Comparison of ENCODE assay signal across 14 cellular contexts in the genomic region with DNA sequence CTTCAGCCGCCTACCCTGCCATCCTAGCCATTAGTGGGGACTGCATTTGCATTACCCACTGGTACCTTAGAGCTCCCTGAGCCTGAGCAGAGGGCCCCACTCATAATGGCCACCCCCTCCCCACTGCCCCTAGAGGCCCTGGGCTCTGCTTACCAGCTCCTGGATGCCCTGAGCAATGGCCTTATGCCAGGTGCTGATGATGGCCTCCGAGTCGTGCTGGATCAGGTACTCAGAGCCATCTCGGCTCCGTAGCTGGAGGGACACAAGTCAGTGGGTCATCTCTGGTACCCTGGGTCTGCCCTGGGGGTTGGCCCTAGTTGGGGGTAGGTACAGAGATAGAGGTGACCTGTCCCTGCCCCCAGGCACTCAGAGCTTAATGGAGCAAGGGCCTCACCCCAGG.
A peak's percentile ranks its signal among the peaks of the same experiment; 100 is the strongest.
DNase-seq lines count a peak whose midpoint lies in the region; ATAC-seq and TF ChIP-seq lines count a peak whose summit lies in the region.
"Had no signal": no experiment of that assay in that cellular context is flagged by ENCODE, and none has a peak within 500 bp of the region (broad histone marks: within the 10 kb centered on the region; RNA-seq: fewer than 3 reads in every experiment).

No MANE protein-coding gene starts in this region.

- no peak overlapping the region for H3K4me3 Mint-ChIP-seq in activated T-cell treated with anti-CD3 and anti-CD28 coated beads, Interleukin-2, amount 50 U/mL, for 24 hours
- H3K4me3 Mint-ChIP-seq in stimulated activated effector memory CD8-positive, alpha-beta T cell treated with anti-CD3 and anti-CD28 coated beads, Interleukin-12 subunit alpha, Interleukin-12 subunit beta, amount 100 ng/mL, for 72 hours = no peak overlapping the region
- H3K4me3 Mint-ChIP-seq: GM23338 had no signal

- no peak overlapping the region for H3K27ac ChIP-seq in HEK293 (ENCODE audit: extremely low read depth, low read depth, low read length)
- H3K27ac ChIP-seq: BLaER1 treated with 17β-estradiol and CSF1 and Interleukin-3, amounts not matched to agents 10 nM and 100 nM had no signal

- H3K36me3 Mint-ChIP-seq in activated T-cell treated with anti-CD3 and anti-CD28 coated beads, Interleukin-2, amount 50 U/mL, for 24 hours (ENCODE audit: low read depth) = peaks cover 82% of the 10 kb centered on the region
- H3K36me3 Mint-ChIP-seq in stimulated activated effector memory CD8-positive, alpha-beta T cell treated with anti-CD3 and anti-CD28 coated beads, Interleukin-12 subunit alpha, Interleukin-12 subunit beta, amount 100 ng/mL, for 72 hours = peaks cover 76% of the 10 kb centered on the region

- H3K27ac Mint-ChIP-seq in activated T-cell treated with anti-CD3 and anti-CD28 coated beads, Interleukin-2, amount 50 U/mL, for 24 hours = peak overlapping the region; percentile 59
- peak overlapping the region; percentile 63 for H3K27ac Mint-ChIP-seq in stimulated activated effector memory CD8-positive, alpha-beta T cell treated with anti-CD3 and anti-CD28 coated beads, Interleukin-12 subunit alpha, Interleukin-12 subunit beta, amount 100 ng/mL, for 72 hours
- H3K27ac Mint-ChIP-seq: GM23338 had no signal

- no peaks in the 10 kb centered on the region for H3K4me1 Mint-ChIP-seq in activated T-cell treated with anti-CD3 and anti-CD28 coated beads, Interleukin-2, amount 50 U/mL, for 24 hours (ENCODE audit: low read depth)
- peaks cover 8% of the 10 kb centered on the region for H3K4me1 Mint-ChIP-seq in stimulated activated effector memory CD8-positive, alpha-beta T cell treated with anti-CD3 and anti-CD28 coated beads, Interleukin-12 subunit alpha, Interleukin-12 subunit beta, amount 100 ng/mL, for 72 hours

- no peaks in the 10 kb centered on the region for H3K4me1 ChIP-seq in HEK293 (ENCODE audit: control insufficient read depth, insufficient read depth, low read length)
- H3K4me1 ChIP-seq: Caco-2 had no signal

- DNase-seq in activated T-cell treated with anti-CD3 and anti-CD28 coated beads, Interleukin-2, amount 50 U/mL, for 24 hours = no peak
- DNase-seq in activated T-cell treated with anti-CD3 and anti-CD28 coated beads for 4 hours (no peak), ecto neural progenitor cell (ENCODE audit: low spot score) (peak; percentile 43), NCI-H1105 (lab: John Stamatoyannopoulos, UW) (no peak), GM03348 (ENCODE audit: low spot score) (no peak), CD1c-positive myeloid dendritic cell (ENCODE audit: extremely low spot score) (no peak)
- DNase-seq in stimulated activated effector memory CD8-positive, alpha-beta T cell treated with anti-CD3 and anti-CD28 coated beads, Interleukin-12 subunit alpha, Interleukin-12 subunit beta, amount 100 ng/mL, for 72 hours (ENCODE audit: low spot score in 2 of 2) = no peak
- DNase-seq: 8988T; Caco-2; CD4-positive, CD25-positive, alpha-beta regulatory T cell had no signal

- CTCF ChIA-PET in HEK293 (lab: Yijun Ruan, JAX) = interaction anchor here (0.8 to 20.6 kb wide), 7 partner anchors 9 to 263 kb away, joined by 3 to 357 read pairs (median 7); partner anchors contain the start of gene ACBD4

- no peak for TF ChIP-seq CTCF in HEK293 (tag by site-specific recombination; IDR thresholded peaks at IDR 0.05)

- no peaks in the 10 kb centered on the region for H3K9me3 ChIP-seq in HEK293 (ENCODE audit: control insufficient read depth, insufficient read depth, low read depth, low read length)
- H3K9me3 ChIP-seq: BLaER1 treated with 17β-estradiol and CSF1 and Interleukin-3, amounts not matched to agents 10 nM and 100 nM; Caco-2 had no signal

- H3K4me3 ChIP-seq in HEK293 (ENCODE audit: low read depth, low read length) = no peak overlapping the region
- H3K4me3 ChIP-seq: BLaER1 treated with 17β-estradiol and CSF1 and Interleukin-3, amounts not matched to agents 10 nM and 100 nM; GM23338 had no signal

- H3K36me3 ChIP-seq in HEK293 (ENCODE audit: control insufficient read depth in 2 of 2, insufficient read depth in 1 of 2, low read length in 2 of 2) = peaks cover 4 to 73% of the 10 kb centered on the region in 2 experiments; a peak in 1 of 3 replicates

- POLR2A ChIA-PET in HEK293 (lab: Yijun Ruan, JAX) = no interaction called here

- no peaks in the 10 kb centered on the region for H3K27me3 Mint-ChIP-seq in activated T-cell treated with anti-CD3 and anti-CD28 coated beads, Interleukin-2, amount 50 U/mL, for 24 hours
- H3K27me3 Mint-ChIP-seq: CD4-positive, CD25-positive, alpha-beta regulatory T cell had no signal

- no peak for ATAC-seq in stimulated activated effector memory CD8-positive, alpha-beta T cell treated with anti-CD3 and anti-CD28 coated beads, Interleukin-12 subunit alpha, Interleukin-12 subunit beta, amount 100 ng/mL, for 72 hours
- ATAC-seq: GM23338, HCT116 had no signal

- no peaks in the 10 kb centered on the region for H3K9me3 Mint-ChIP-seq in activated T-cell treated with anti-CD3 and anti-CD28 coated beads, Interleukin-2, amount 50 U/mL, for 24 hours
- H3K9me3 Mint-ChIP-seq in stimulated activated effector memory CD8-positive, alpha-beta T cell treated with anti-CD3 and anti-CD28 coated beads, Interleukin-12 subunit alpha, Interleukin-12 subunit beta, amount 100 ng/mL, for 72 hours = no peaks in the 10 kb centered on the region
- H3K9me3 Mint-ChIP-seq: CD4-positive, CD25-positive, alpha-beta regulatory T cell; GM23338 had no signal

TF ChIP-seq in HEK293, 187 proteins besides CTCF, POLR2A, EP300 and RAD21:
- TF ChIP-seq ZNF600 (tag by site-specific recombination; IDR thresholded peaks at IDR 0.05) (peak; percentile 31; the same call in 1 of the 2 replicates), RBAK (tag by site-specific recombination; IDR thresholded peaks at IDR 0.05) (no peak), ZNF501 (tag by site-specific recombination; IDR thresholded peaks at IDR 0.05) (no peak), INSM2 (tag by site-specific recombination; IDR thresholded peaks at IDR 0.05) (no peak), KLF8 (tag by site-specific recombination; IDR thresholded peaks at IDR 0.05) (no peak)
- TF ChIP-seq, protein P1, sequence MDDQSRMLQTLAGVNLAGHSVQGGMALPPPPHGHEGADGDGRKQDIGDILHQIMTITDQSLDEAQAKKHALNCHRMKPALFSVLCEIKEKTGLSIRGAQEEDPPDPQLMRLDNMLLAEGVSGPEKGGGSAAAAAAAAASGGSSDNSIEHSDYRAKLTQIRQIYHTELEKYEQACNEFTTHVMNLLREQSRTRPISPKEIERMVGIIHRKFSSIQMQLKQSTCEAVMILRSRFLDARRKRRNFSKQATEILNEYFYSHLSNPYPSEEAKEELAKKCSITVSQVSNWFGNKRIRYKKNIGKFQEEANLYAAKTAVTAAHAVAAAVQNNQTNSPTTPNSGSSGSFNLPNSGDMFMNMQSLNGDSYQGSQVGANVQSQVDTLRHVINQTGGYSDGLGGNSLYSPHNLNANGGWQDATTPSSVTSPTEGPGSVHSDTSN (CRISPR knock-in tag; IDR thresholded peaks at IDR 0.05) = no peak
